In genomic region chr15:81893182-81893833, GRCh38 we compare ENCODE assay signal across 20 cellular contexts.
DNase-seq lines count a peak whose midpoint lies in the region; ATAC-seq and TF ChIP-seq lines count a peak whose summit lies in the region.
"Had no signal": no experiment of that assay in that cellular context is flagged by ENCODE, and none has a peak within 500 bp of the region (broad histone marks: within the 10 kb centered on the region; RNA-seq: fewer than 3 reads in every experiment).

No MANE protein-coding gene starts in this region.

- peaks cover 11% of the 10 kb centered on the region for H3K9me1 ChIP-seq in IMR-90 (ENCODE audit: insufficient read depth, low read length)

- dilution Hi-C loops in IMR-90 (cut with HindIII; ENCODE audit: low sequenced_read_pairs, unreplicated experiment) = no loop called here

- TF ChIP-seq RAD21 in IMR-90 (IDR thresholded peaks at IDR 0.05; ENCODE audit: low read length) = no peak

- no peak for TF ChIP-seq POLR2A in IMR-90 (IDR thresholded peaks at IDR 0.05; ENCODE audit: low read depth, low read length)
- TF ChIP-seq POLR2A in sigmoid colon (IDR thresholded peaks at IDR 0.05) = no peak

- no peak overlapping the region for H4K8ac ChIP-seq in IMR-90 (ENCODE audit: low read depth in 2 of 2, low read length in 2 of 2)

- H3K56ac ChIP-seq in IMR-90 (ENCODE audit: extremely low read depth, insufficient read depth, low read length) = no peak overlapping the region

- POLR2A ChIA-PET in IMR-90 (lab: Charles Lee; ENCODE audit: unreplicated experiment) = no interaction called here

- H2BK20ac ChIP-seq in IMR-90 (ENCODE audit: low read depth, low read length) = no peak overlapping the region

- no peak overlapping the region for H2AFZ ChIP-seq in IMR-90 (replicated peaks; ENCODE audit: low read length, poor library complexity)

- H3K9me3 ChIP-seq in IMR-90 (ENCODE audit: control insufficient read depth, insufficient read depth, low read length) (no peaks in the 10 kb centered on the region), sigmoid colon (no peaks in the 10 kb centered on the region)
- H3K9me3 ChIP-seq: heart left ventricle had no signal

- peak overlapping the region; percentile 13 for H3K27ac Mint-ChIP-seq in glutamatergic neuron (ENCODE audit: unreplicated experiment)
- H3K27ac Mint-ChIP-seq: CD4-positive, alpha-beta memory T cell; stimulated activated naive CD8-positive, alpha-beta T cell treated with anti-CD3 and anti-CD28 coated beads, Interleukin-15, Interleukin-2, amounts not matched to agents 100 ng/mL and 50 ng/mL, for 24 hours had no signal

- H3K27me3 Mint-ChIP-seq in glutamatergic neuron (ENCODE audit: unreplicated experiment) = peaks cover 1% of the 10 kb centered on the region

- H3K4me1 ChIP-seq in IMR-90 (ENCODE audit: control insufficient read depth, insufficient read depth, low read length) (peaks cover 14% of the 10 kb centered on the region), sigmoid colon (peaks cover 0 to 50% (median 39%) of the 10 kb centered on the region in 4 donors)

- no peak overlapping the region for H2BK5ac ChIP-seq in IMR-90 (ENCODE audit: low read depth, low read length, poor library complexity, severe bottlenecking)

- no peak overlapping the region for H2BK15ac ChIP-seq in IMR-90 (ENCODE audit: low read depth, low read length)

- H3K36me3 ChIP-seq in IMR-90 (ENCODE audit: control insufficient read depth, insufficient read depth, low read length) (no peaks in the 10 kb centered on the region), sigmoid colon (no peaks in the 10 kb centered on the region)
- H3K36me3 ChIP-seq: brain microvascular endothelial cell, heart left ventricle had no signal

- H3K4me3 Mint-ChIP-seq in glutamatergic neuron (ENCODE audit: unreplicated experiment) = no peak overlapping the region
- H3K4me3 Mint-ChIP-seq: CD4-positive, alpha-beta memory T cell; neural crest cell; stimulated activated naive CD8-positive, alpha-beta T cell treated with anti-CD3 and anti-CD28 coated beads, Interleukin-15, Interleukin-2, amounts not matched to agents 100 ng/mL and 50 ng/mL, for 24 hours had no signal

- no TSS peak for BruUV-seq in IMR-90 (replicated peaks; lab: Mats Ljungman, UMichigan)

- TF ChIP-seq CTCF in IMR-90 (conservative IDR thresholded peaks at IDR 0.05; ENCODE audit: low read depth, low read length) = no peak
- no peak for TF ChIP-seq CTCF in glutamatergic neuron (IDR thresholded peaks at IDR 0.05; ENCODE audit: partially characterized antibody, unreplicated experiment)
- TF ChIP-seq CTCF in sigmoid colon (IDR thresholded peaks at IDR 0.05) = no peak

- no peak overlapping the region for H3K18ac ChIP-seq in IMR-90 (ENCODE audit: low read depth, low read length)

- no peak overlapping the region for H3K4me3 ChIP-seq in IMR-90 (ENCODE audit: insufficient read depth, low read depth, low read length)
- H3K4me3 ChIP-seq in sigmoid colon = no peak overlapping the region
- H3K4me3 ChIP-seq: heart left ventricle had no signal

- no peak overlapping the region for H2AK5ac ChIP-seq in IMR-90 (ENCODE audit: low read depth, low read length)

- peaks cover 9% of the 10 kb centered on the region for H3K4me1 Mint-ChIP-seq in glutamatergic neuron (ENCODE audit: low read depth, unreplicated experiment)
- H3K4me1 Mint-ChIP-seq: neural crest cell had no signal

- in situ Hi-C loops in IMR-90 (cut with MboI; ENCODE audit: low sequenced_read_pairs) = loop anchor here (10.0 kb wide), 1 partner anchor 151 kb away; the partner anchor contains the start of gene MEX3B

- no peak overlapping the region for H2BK120ac ChIP-seq in IMR-90 (ENCODE audit: low read depth, low read length)

- H3K9me3 Mint-ChIP-seq in glutamatergic neuron (ENCODE audit: unreplicated experiment) = no peaks in the 10 kb centered on the region
- H3K9me3 Mint-ChIP-seq: CD4-positive, alpha-beta memory T cell; neural crest cell; stimulated activated naive CD8-positive, alpha-beta T cell treated with anti-CD3 and anti-CD28 coated beads, Interleukin-15, Interleukin-2, amounts not matched to agents 100 ng/mL and 50 ng/mL, for 24 hours had no signal

- H3K14ac ChIP-seq in IMR-90 (replicated peaks; ENCODE audit: low read depth, low read length) = 0 out of 2 replicates have a peak overlapping the region, but pooled peaks have one; percentile 47

- 20% methylated on average over 1 of the region's 4 CpGs; no CpG with 5 or more reads in 1 of the 2 experiments for WGBS in IMR-90 (ENCODE audit: extremely low coverage in 2 of 2, insufficient read length in 1 of 2), 2 experiments
- WGBS in sigmoid colon, 2 donors = 33 to 55% methylated on average over 4 of the region's 4 CpGs

- no peaks in the 10 kb centered on the region for H3K36me3 Mint-ChIP-seq in glutamatergic neuron (ENCODE audit: unreplicated experiment)
- H3K36me3 Mint-ChIP-seq: CD4-positive, alpha-beta memory T cell had no signal

- no peak overlapping the region for H3K9ac ChIP-seq in IMR-90 (ENCODE audit: low read depth, low read length)

- ATAC-seq in IMR-90 (ENCODE audit: low read depth) = no peak
- no peak for ATAC-seq in HG02981 (IDR thresholded peaks at IDR 0.05; ENCODE audit: unreplicated experiment)
- ATAC-seq: heart left ventricle had no signal

- intact Hi-C loops in IMR-90 (cut with micrococcal nuclease) = no loop called here
- intact Hi-C loops in sigmoid colon (cut with DNase I) = no loop called here

- H3K4me2 ChIP-seq in IMR-90 (ENCODE audit: low read depth, low read length) = no peak overlapping the region

- no peaks in the 10 kb centered on the region for H3K79me1 ChIP-seq in IMR-90 (ENCODE audit: low read depth in 1 of 2, low read length in 2 of 2)

- peak overlapping the region; percentile 48; the same call in 1 of the 2 replicates for H3K23ac ChIP-seq in IMR-90 (ENCODE audit: low read depth, low read length)

- no peak overlapping the region for H4K5ac ChIP-seq in IMR-90 (ENCODE audit: low read depth, low read length)

- no peaks in the 10 kb centered on the region for H3K27me3 ChIP-seq in IMR-90 (ENCODE audit: control insufficient read depth, insufficient read depth, low read length)
- H3K27me3 ChIP-seq in sigmoid colon = no peaks in the 10 kb centered on the region
- H3K27me3 ChIP-seq: brain microvascular endothelial cell, heart left ventricle had no signal

- H4K91ac ChIP-seq in IMR-90 (ENCODE audit: insufficient read depth, low read depth, low read length) = no peak overlapping the region

- H4K20me1 ChIP-seq in IMR-90 (ENCODE audit: insufficient read depth, low read length) = no peaks in the 10 kb centered on the region

- H3K4ac ChIP-seq in IMR-90 (ENCODE audit: low read depth, low read length) = no peak overlapping the region

- H3K27ac ChIP-seq in IMR-90 (ENCODE audit: insufficient read depth, low read length) = no peak overlapping the region
- H3K27ac ChIP-seq in sigmoid colon = peak overlapping the region in 1 of 4 donors; percentile 32
- H3K27ac ChIP-seq: brain microvascular endothelial cell, heart left ventricle had no signal

- DNase-seq in DMS153 (lab: John Stamatoyannopoulos, UW) = peak; percentile 53
- DNase-seq in IMR-90 = no peak
- DNase-seq in NCI-H774 (lab: John Stamatoyannopoulos, UW) = peak; percentile 36
- no peak for DNase-seq in glutamatergic neuron
- no peak for DNase-seq in sigmoid colon
- no peak for DNase-seq in activated naive CD4-positive, alpha-beta T cell treated with Interleukin-2 at 50 U/mL for 16 hours
- DNase-seq in dermis blood vessel endothelial cell = no peak
- DNase-seq: activated CD8-positive, alpha-beta memory T cell treated with anti-CD3 and anti-CD28 coated beads, Interleukin-2, amount 50 U/mL, for 48 hours; activated effector memory CD4-positive, alpha-beta T cell treated with Interleukin-2 at 50 U/mL for 16 hours; brain microvascular endothelial cell; CD4-positive, alpha-beta memory T cell; H7; heart left ventricle; NCI-H526 treated with DMSO at 0.1 percent for 48 hours; stimulated activated CD4-positive, alpha-beta T cell treated with anti-CD3 and anti-CD28 coated beads, Interleukin-4, amount 100 ng/mL, for 1 hour; T-helper 1 cell; trophoblast cell had no signal

- CTCF ChIA-PET in IMR-90 (lab: Yijun Ruan, JAX) = no interaction called here

- TF ChIP-seq EP300 in sigmoid colon (IDR thresholded peaks at IDR 0.05) = no peak

- H2AK9ac ChIP-seq in IMR-90 (replicated peaks; ENCODE audit: low read depth, low read length, poor library complexity) = no peak overlapping the region

TF ChIP-seq in IMR-90, 13 proteins besides CTCF, POLR2A, EP300 and RAD21:
- TF ChIP-seq SMC3 (IDR thresholded peaks at IDR 0.05; ENCODE audit: low read depth, low read length) (no peak), MAFK (IDR thresholded peaks at IDR 0.05; ENCODE audit: low read depth, low read length) (no peak), MXI1 (IDR thresholded peaks at IDR 0.05; ENCODE audit: borderline replicate concordance, low read depth, low read length) (no peak), BHLHE40 (IDR thresholded peaks at IDR 0.05; ENCODE audit: low read depth, low read length) (no peak), CHD1 (IDR thresholded peaks at IDR 0.05; ENCODE audit: low read depth, low read length) (no peak), RFX5 (IDR thresholded peaks at IDR 0.05; ENCODE audit: low read depth, low read length) (no peak), MAZ (IDR thresholded peaks at IDR 0.05; ENCODE audit: borderline replicate concordance, low read depth, low read length) (no peak), CEBPB (IDR thresholded peaks at IDR 0.05; ENCODE audit: low read depth, low read length) (no peak), RCOR1 (IDR thresholded peaks at IDR 0.05; ENCODE audit: insufficient replicate concordance, low read length) (no peak), FOS (IDR thresholded peaks at IDR 0.05; ENCODE audit: low read depth, low read length) (no peak), NFE2L2 (IDR thresholded peaks at IDR 0.05; ENCODE audit: low read depth, low read length) (no peak)
- TF ChIP-seq, protein P1, sequence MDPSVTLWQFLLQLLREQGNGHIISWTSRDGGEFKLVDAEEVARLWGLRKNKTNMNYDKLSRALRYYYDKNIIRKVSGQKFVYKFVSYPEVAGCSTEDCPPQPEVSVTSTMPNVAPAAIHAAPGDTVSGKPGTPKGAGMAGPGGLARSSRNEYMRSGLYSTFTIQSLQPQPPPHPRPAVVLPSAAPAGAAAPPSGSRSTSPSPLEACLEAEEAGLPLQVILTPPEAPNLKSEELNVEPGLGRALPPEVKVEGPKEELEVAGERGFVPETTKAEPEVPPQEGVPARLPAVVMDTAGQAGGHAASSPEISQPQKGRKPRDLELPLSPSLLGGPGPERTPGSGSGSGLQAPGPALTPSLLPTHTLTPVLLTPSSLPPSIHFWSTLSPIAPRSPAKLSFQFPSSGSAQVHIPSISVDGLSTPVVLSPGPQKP (IDR thresholded peaks at IDR 0.05; ENCODE audit: borderline replicate concordance, low read depth, low read length) = no peak
- TF ChIP-seq, protein P2, sequence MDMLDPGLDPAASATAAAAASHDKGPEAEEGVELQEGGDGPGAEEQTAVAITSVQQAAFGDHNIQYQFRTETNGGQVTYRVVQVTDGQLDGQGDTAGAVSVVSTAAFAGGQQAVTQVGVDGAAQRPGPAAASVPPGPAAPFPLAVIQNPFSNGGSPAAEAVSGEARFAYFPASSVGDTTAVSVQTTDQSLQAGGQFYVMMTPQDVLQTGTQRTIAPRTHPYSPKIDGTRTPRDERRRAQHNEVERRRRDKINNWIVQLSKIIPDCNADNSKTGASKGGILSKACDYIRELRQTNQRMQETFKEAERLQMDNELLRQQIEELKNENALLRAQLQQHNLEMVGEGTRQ (IDR thresholded peaks at IDR 0.05; ENCODE audit: low read depth, low read length) = no peak

Comparison
In these comparisons a context has a peak if more than half of its experiments do, and no peak if none do; other contexts are left out.
1. DNase-seq: peak in DMS153 (single experiment) and NCI-H774 (single experiment); none in IMR-90 (single experiment), glutamatergic neuron (single experiment), sigmoid colon (single experiment), activated naive CD4-positive, alpha-beta T cell treated with Interleukin-2 at 50 U/mL for 16 hours (single experiment) and dermis blood vessel endothelial cell (single experiment).